ENCODE assay signal across 12 cellular contexts in the genomic region with DNA sequence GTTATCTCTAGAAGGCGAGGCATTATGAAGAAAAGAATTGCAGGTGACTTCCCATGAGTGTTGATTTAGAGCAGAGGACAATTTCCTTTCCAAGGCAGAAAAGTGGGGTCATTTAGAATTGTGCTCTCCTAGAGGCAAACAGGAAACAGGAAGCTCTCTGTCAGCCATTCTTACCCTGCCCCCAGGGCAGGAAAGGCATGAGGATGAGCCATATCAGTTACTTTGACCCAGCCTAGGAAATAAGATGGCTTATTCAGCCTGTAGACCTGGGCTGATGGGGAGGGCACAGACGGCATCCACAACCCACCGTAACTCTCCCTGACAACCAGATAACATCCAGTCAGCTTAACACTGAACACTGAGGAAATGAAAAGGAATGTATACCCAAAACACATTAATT.
DNase-seq lines count a peak whose midpoint lies in the region; ATAC-seq and TF ChIP-seq lines count a peak whose summit lies in the region.
"Had no signal": no experiment of that assay in that cellular context is flagged by ENCODE, and none has a peak within 500 bp of the region (broad histone marks: within the 10 kb centered on the region; RNA-seq: fewer than 3 reads in every experiment).

No MANE protein-coding gene starts in this region.

- BruUV-seq in OCI-LY7 (replicated peaks; lab: Mats Ljungman, UMichigan), result no TSS peak

- H3K36me3 ChIP-seq in OCI-LY7 (ENCODE audit: insufficient read depth, low read length) (no peaks in the 10 kb centered on the region), neural progenitor cell (no peaks in the 10 kb centered on the region), ovary (no peaks in the 10 kb centered on the region)

- intact Hi-C loops in OCI-LY7 (cut with micrococcal nuclease; ENCODE audit: unreplicated experiment) (no loop called here), ovary (cut with DNase I) (no loop called here)

- POLR2A ChIA-PET in OCI-LY7 (lab: Charles Lee), result no interaction called here

- H3K4me3 ChIP-seq in OCI-LY7 (ENCODE audit: low read depth, low read length, poor library complexity, severe bottlenecking) (no peak overlapping the region), epithelial cell of esophagus (ENCODE audit: low read length) (no peak overlapping the region), neural progenitor cell (no peak overlapping the region), ovary (no peak overlapping the region)
- H3K4me3 ChIP-seq: A549, testis had no signal

- CTCF ChIA-PET in OCI-LY7 (lab: Charles Lee; ENCODE audit: unreplicated experiment), result no interaction called here

- TF ChIP-seq EP300 in ovary (IDR thresholded peaks at IDR 0.05), result no peak

- 54 to 63% (median 57%) methylated on average over 3 of the region's 3 CpGs for WGBS in ovary, 3 donors

- H3K27me3 Mint-ChIP-seq in neural progenitor cell (ENCODE audit: insufficient read depth, low read depth), result peaks cover 5% of the 10 kb centered on the region

- no peaks in the 10 kb centered on the region for H3K9me2 ChIP-seq in OCI-LY7 (ENCODE audit: insufficient read depth, low read length)

- peaks cover 11% of the 10 kb centered on the region for H3K9me3 Mint-ChIP-seq in neural progenitor cell
- H3K9me3 Mint-ChIP-seq: activated T-helper 2 cell treated with anti-CD3 and anti-CD28 coated beads, Interferon-gamma antibody, Interleukin-2, Interleukin-4, amounts not matched to agents 10 μg/mL and 5 μg/mL and 100 μg/mL, durations not matched to agents 14 hours and 24 hours and 36 hours had no signal

- no peaks in the 10 kb centered on the region for H3K27me3 ChIP-seq in neural progenitor cell
- no peaks in the 10 kb centered on the region for H3K27me3 ChIP-seq in ovary
- H3K27me3 ChIP-seq: testis had no signal

- no peak overlapping the region for H3K27ac Mint-ChIP-seq in neural progenitor cell
- H3K27ac Mint-ChIP-seq: activated T-helper 2 cell treated with anti-CD3 and anti-CD28 coated beads, Interferon-gamma antibody, Interleukin-2, Interleukin-4, amounts not matched to agents 10 μg/mL and 5 μg/mL and 100 μg/mL, durations not matched to agents 14 hours and 24 hours and 36 hours had no signal

- no peak for TF ChIP-seq POLR2A in ovary (IDR thresholded peaks at IDR 0.05)

- no peak for ATAC-seq in HG02798 (IDR thresholded peaks at IDR 0.05; ENCODE audit: poor library complexity, unreplicated experiment)
- ATAC-seq: A549 had no signal

- H3K27ac ChIP-seq in OCI-LY7 (ENCODE audit: low read depth, low read length, poor library complexity, severe bottlenecking) (no peak overlapping the region), neural progenitor cell (no peak overlapping the region), ovary (no peak overlapping the region)
- H3K27ac ChIP-seq: A549, testis had no signal

- H4K20me1 ChIP-seq in OCI-LY7 (ENCODE audit: insufficient read depth, low read length) (no peaks in the 10 kb centered on the region), neural progenitor cell (ENCODE audit: low read depth) (no peaks in the 10 kb centered on the region)

- H3F3A ChIP-seq in neural progenitor cell (ENCODE audit: low read depth), result no peaks in the 10 kb centered on the region

- H3K4me1 ChIP-seq in OCI-LY7 (ENCODE audit: insufficient read depth, low read length, poor library complexity, severe bottlenecking) (no peaks in the 10 kb centered on the region), neural progenitor cell (peaks cover 8% of the 10 kb centered on the region), ovary (ENCODE audit: insufficient read depth) (no peaks in the 10 kb centered on the region)
- H3K4me1 ChIP-seq: A549, testis had no signal

- no peaks in the 10 kb centered on the region for H3K36me3 Mint-ChIP-seq in neural progenitor cell

- H2AFZ ChIP-seq in OCI-LY7 (ENCODE audit: low read length) (no peak overlapping the region), neural progenitor cell (replicated peaks) (peak overlapping the region; percentile 69)

- TF ChIP-seq CTCF in OCI-LY7 (conservative IDR thresholded peaks at IDR 0.05; ENCODE audit: low read length), result no peak
- TF ChIP-seq CTCF in epithelial cell of esophagus (IDR thresholded peaks at IDR 0.05; ENCODE audit: insufficient read depth, low read depth, low read length, missing control alignments), result no peak
- no peak for TF ChIP-seq CTCF in neural progenitor cell (IDR thresholded peaks at IDR 0.05)
- TF ChIP-seq CTCF in ovary (IDR thresholded peaks at IDR 0.05), result no peak

- H3K4me3 Mint-ChIP-seq in neural progenitor cell, result no peak overlapping the region

- DNase-seq in NCI-H82 (lab: John Stamatoyannopoulos, UW) (peak; percentile 4), NCI-H82 treated with DMSO at 0.1 percent for 48 hours (lab: John Stamatoyannopoulos, UW; ENCODE audit: unreplicated experiment) (no peak), OCI-LY7 (ENCODE audit: low spot score) (peak; percentile 1), epithelial cell of esophagus (ENCODE audit: low read depth) (peak; percentile 49), neural progenitor cell (ENCODE audit: low spot score) (no peak), NCI-H1048 (lab: John Stamatoyannopoulos, UW) (no peak), ovary (no peak)
- DNase-seq: activated CD4-positive, alpha-beta T cell treated with anti-CD3 and anti-CD28 coated beads, Interleukin-2, amount 50 U/mL, for 1 hour; testis had no signal

- H3K9me3 ChIP-seq in OCI-LY7 (ENCODE audit: low read length), result no peaks in the 10 kb centered on the region
- H3K9me3 ChIP-seq in neural progenitor cell (ENCODE audit: low read depth), result no peaks in the 10 kb centered on the region
- no peaks in the 10 kb centered on the region for H3K9me3 ChIP-seq in ovary
- H3K9me3 ChIP-seq: A549, testis had no signal

- H3K79me2 ChIP-seq in OCI-LY7 (ENCODE audit: insufficient read depth, low read depth, low read length) (no peaks in the 10 kb centered on the region), neural progenitor cell (ENCODE audit: low read depth) (no peaks in the 10 kb centered on the region)

- no peak overlapping the region for H3K9ac ChIP-seq in neural progenitor cell

- no peak overlapping the region for H3K4me2 ChIP-seq in OCI-LY7 (ENCODE audit: low read length)
- H3K4me2 ChIP-seq in neural progenitor cell, result no peak overlapping the region
- H3K4me2 ChIP-seq: A549 had no signal

- H3K4me1 Mint-ChIP-seq in neural progenitor cell, result peaks cover 7% of the 10 kb centered on the region

Comparison
In these comparisons a context has a peak if more than half of its experiments do, and no peak if none do; other contexts are left out.
1. DNase-seq: peak in NCI-H82 (single experiment), OCI-LY7 (single experiment) and epithelial cell of esophagus (single experiment); none in NCI-H82 treated with DMSO at 0.1 percent for 48 hours (single experiment), neural progenitor cell (single experiment), NCI-H1048 (single experiment) and ovary (0 of 5).